8 cellular contexts compared by ENCODE assay signal in the genomic region with DNA sequence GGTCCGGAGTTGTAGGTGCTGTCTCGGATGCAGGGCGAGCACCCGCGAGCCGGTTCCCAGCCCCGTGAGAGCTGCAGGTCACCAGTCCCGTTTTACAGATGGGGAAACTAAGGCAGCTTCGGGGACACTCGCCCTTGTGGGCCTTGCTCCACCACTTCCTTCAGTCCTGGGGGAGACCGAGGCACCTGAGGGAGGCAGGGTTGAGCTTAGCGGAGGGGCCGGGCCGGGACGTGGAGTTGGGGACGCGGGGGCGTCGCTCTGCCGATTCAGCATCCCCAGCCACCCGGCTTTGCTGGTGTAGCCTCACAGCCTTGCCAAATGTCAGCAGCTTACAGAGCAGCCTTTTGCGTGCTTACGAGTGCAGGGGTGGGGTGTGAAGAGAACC. TPM values are rescaled to one million over a fixed set of nuclear protein-coding genes. Genes with fewer than 3 reads are reported as not detected.
DNase-seq lines count a peak whose midpoint lies in the region; ATAC-seq, FAIRE-seq and TF ChIP-seq lines count a peak whose summit lies in the region.

No MANE protein-coding gene starts in this region.

- TF ChIP-seq EP300 in GM12878 (IDR thresholded peaks at IDR 0.05; ENCODE audit: borderline replicate concordance in 1 of 2, control insufficient read depth in 1 of 2, low read depth in 2 of 2, low read length in 2 of 2) = no peak

- DNase-seq in EH (ENCODE audit: low read depth) (peak; percentile 36), GM12878 (ENCODE audit: low read depth, low spot score) (no peak), kidney (no peak), NCI-H526 treated with DMSO at 0.1 percent for 48 hours (lab: John Stamatoyannopoulos, UW) (no peak)
- peak; percentile 67 for DNase-seq in stimulated activated CD4-positive, alpha-beta T cell treated with anti-CD3 and anti-CD28 coated beads, Interleukin-4, amount 100 ng/mL, for 24 hours

- H3K79me2 ChIP-seq in GM12878 (ENCODE audit: control insufficient read depth, insufficient read depth, low read length) = peaks cover 9% of the 10 kb centered on the region

- H3K4me1 ChIP-seq in GM12878 (ENCODE audit: control insufficient read depth, insufficient read depth, low read length) (peaks cover 8% of the 10 kb centered on the region), kidney (ENCODE audit: control insufficient read depth in 1 of 2, insufficient read depth in 1 of 2, low read depth in 1 of 2, low read length in 2 of 2) (peaks cover 0 to 9% of the 10 kb centered on the region in 2 donors)

- TF ChIP-seq CTCF in GM12878 (IDR thresholded peaks at IDR 0.05 in 2 of 3, conservative IDR thresholded peaks at IDR 0.05 in 1 of 3; ENCODE audit: control insufficient read depth in 2 of 3, extremely low read depth in 1 of 3, insufficient read depth in 1 of 3, low read depth in 3 of 3, low read length in 3 of 3) = no peak
- TF ChIP-seq CTCF in kidney (IDR thresholded peaks at IDR 0.05; ENCODE audit: borderline replicate concordance, extremely low read depth, insufficient read depth) = no peak

- TSS peak; percentile 79 for BruUV-seq in GM12878 (replicated peaks; lab: Mats Ljungman, UMichigan)

- H2AFZ ChIP-seq in GM12878 (ENCODE audit: control insufficient read depth, low read depth, low read length) = peak overlapping the region; percentile 80

- SMC1A ChIA-PET in GM12878 (lab: Charles Lee; ENCODE audit: uncharacterized antibody, unreplicated experiment) = interaction anchor here (1.3 to 1.6 kb wide), 3 partner anchors 30 to 181 kb away, joined by 3 to 5 read pairs (median 4); a partner anchor contains a TSS

- H3K9me3 ChIP-seq in GM12878 (replicated peaks; ENCODE audit: control insufficient read depth, insufficient read depth, low read length) (no peaks in the 10 kb centered on the region), kidney (ENCODE audit: control insufficient read depth in 1 of 2, low read length in 2 of 2) (no peaks in the 10 kb centered on the region)

- TF ChIP-seq RAD21 in GM12878 (IDR thresholded peaks at IDR 0.05; ENCODE audit: insufficient read depth, low read depth, low read length) = no peak

- H3K36me3 ChIP-seq in GM12878 (ENCODE audit: control insufficient read depth in 2 of 2, insufficient read depth in 2 of 2, low read length in 1 of 2) (peaks cover 0 to 10% of the 10 kb centered on the region in 2 experiments; a peak in 2 of 4 replicates), kidney (ENCODE audit: control insufficient read depth in 1 of 2, insufficient read depth in 2 of 2, low read length in 2 of 2) (peaks cover 3 to 8% of the 10 kb centered on the region in 2 donors)

- H3K9ac ChIP-seq in GM12878 (ENCODE audit: control insufficient read depth, insufficient read depth, low read length) (peak overlapping the region; percentile 88), kidney (ENCODE audit: low read length in 2 of 2) (peak overlapping the region; percentile 49 to 51)

- POLR2A ChIA-PET in GM12878 (lab: Charles Lee) = interaction anchor here (1.5 to 2.4 kb wide), 2 partner anchors 9 to 115 kb away, joined by 5 to 6 read pairs; a partner anchor contains a TSS

- in situ Hi-C loops in GM12878 (cut with MboI) = no loop called here

- no peak for FAIRE-seq in GM12878 (lab: Jason Lieb, UNC)
- FAIRE-seq in kidney (lab: Jason Lieb, UNC) = no peak

- intact Hi-C loops in GM12878 (cut with micrococcal nuclease; ENCODE audit: unreplicated experiment) (loop anchor here (1.0 kb wide), 1 partner anchor 33 kb away; a partner anchor contains a TSS), kidney (cut with DNase I) (no loop called here)

- H3K4me3 ChIP-seq in GM12878 = peak overlapping the region; percentile 99
- H3K4me3 ChIP-seq in kidney (ENCODE audit: low read length in 2 of 2) = peak overlapping the region; percentile 68 to 88

- ATAC-seq in HG02571 (IDR thresholded peaks at IDR 0.05; ENCODE audit: unreplicated experiment) (peak; percentile 2), SK-N-SH treated with all-trans-retinoic acid at 6 μM for 48 hours (peak; percentile 37), GM12878 (peak; percentile 48), HG02970 (IDR thresholded peaks at IDR 0.05; ENCODE audit: low FRiP score, unreplicated experiment) (no peak)

- peak overlapping the region; percentile 72 for H3K4me2 ChIP-seq in GM12878 (ENCODE audit: control insufficient read depth, insufficient read depth)

- TF ChIP-seq POLR2A in GM12878 (IDR thresholded peaks at IDR 0.05; ENCODE audit: low read depth, low read length) = no peak

- H4K20me1 ChIP-seq in GM12878 (ENCODE audit: control insufficient read depth, insufficient read depth) = no peaks in the 10 kb centered on the region

- under 1% methylated on average over 23 of the region's 23 CpGs for WGBS in GM12878 (ENCODE audit: insufficient coverage, insufficient replicate concordance, low lambda C conversion rate, missing lambda C conversion rate)

- CTCF ChIA-PET in GM12878 (lab: Yijun Ruan, JAX) = interaction anchor here (0.8 to 1.2 kb wide), 3 partner anchors 27 to 86 kb away, joined by 3 read pairs; no protein-coding TSS in a partner anchor

- H3K27me3 ChIP-seq in GM12878 (replicated peaks in 1 of 2; ENCODE audit: control insufficient read depth in 2 of 2, insufficient read depth in 2 of 2, low read length in 1 of 2) = no peaks in the 10 kb centered on the region

- RAD21 ChIA-PET in GM12878 (lab: Charles Lee; ENCODE audit: unreplicated experiment) = interaction anchor here (1.1 kb wide), 1 partner anchor 30 kb away, joined by 3 read pairs; no protein-coding TSS in a partner anchor

- H3K27ac ChIP-seq in GM12878 (ENCODE audit: control insufficient read depth, insufficient read depth) = peak overlapping the region; percentile 66; the same call in 1 of the 2 replicates
- no peak overlapping the region for H3K27ac ChIP-seq in kidney (ENCODE audit: low read depth in 2 of 2, low read length in 2 of 2)

RNA-seq across cellular contexts. Expression of a gene that starts 0.5 kb away (rescaled TPM):
- 10.9 and 11.9 TPM in 2 replicates for total RNA-seq in GM12878 (2013; cell fraction: nucleolus; rRNA removed)
- total RNA-seq in GM12878 (2014; rRNA removed) = 184 and 194 TPM in 2 replicates
- 24.1 and 32.2 TPM in 2 replicates for total RNA-seq in GM12878 (2014; rRNA removed; fragmentation: Illumina TruSeq; extraction: Trizol)
- total RNA-seq in GM12878 (2021) = 96.5 and 102 TPM in 2 replicates
- 23.4 TPM for polyA plus RNA-seq in GM12878 (2011; ENCODE audit: low read depth)
- 13.2 and 36.5 TPM in 2 replicates for polyA plus RNA-seq in GM12878 (2011; rRNA removed)
- 104 and 158 TPM in 2 replicates for polyA plus RNA-seq in GM12878 (2011; cell fraction: cytosol; rRNA removed)
- 60.6 and 65.1 TPM in 2 replicates for polyA plus RNA-seq in GM12878 (2011; cell fraction: nucleus; rRNA removed)
- 89.0 and 104 TPM in 2 replicates for polyA plus RNA-seq in GM12878 (2012)
- 2.9 and 11.3 TPM in 2 replicates for polyA plus RNA-seq in GM12878 (2014; fragmentation: Illumina TruSeq; extraction: Trizol)
- polyA plus RNA-seq in GM12878 (2014; fragmentation: Nextera tagmentation; extraction: Ambion mirVana) = 10 to 100 TPM in 1 of 2 experiments, 1 to 10 TPM in 1; 3.8 to 13.5 TPM
- polyA plus RNA-seq in GM12878 (2014; rRNA removed) = 155 and 163 TPM in 2 replicates
- polyA plus RNA-seq in GM12878 (2016; fragmentation: Nextera tagmentation; extraction: Ambion mirVana) = 100 to 1,000 TPM in 1 of 2 experiments, 10 to 100 TPM in 1; 95.9 to 115 TPM
- 5.5 and 32.3 TPM in 2 replicates for polyA minus RNA-seq in GM12878 (2011; rRNA and poly(A)+ RNA removed)
- polyA minus RNA-seq in GM12878 (2011; cell fraction: cytosol; rRNA and poly(A)+ RNA removed) = 34.6 and 49.3 TPM in 2 replicates
- 11.5 and 15.9 TPM in 2 replicates for polyA minus RNA-seq in GM12878 (2011; cell fraction: nucleus; rRNA and poly(A)+ RNA removed)
- 55.6 TPM for total RNA-seq in kidney
- 192 TPM for polyA plus RNA-seq in kidney (ENCODE audit: insufficient read depth, low read depth, low replicate concordance)

RNA-seq across cellular contexts. Expression of a gene that starts 11.3 kb away (rescaled TPM):
- total RNA-seq in GM12878 (2013; cell fraction: nucleolus; rRNA removed) = not detected in 2 replicates
- total RNA-seq in GM12878 (2014; rRNA removed) = not detected in 2 replicates
- total RNA-seq in GM12878 (2014; rRNA removed; fragmentation: Illumina TruSeq; extraction: Trizol) = not detected in 2 replicates
- total RNA-seq in GM12878 (2021) = not detected in 2 replicates
- not detected for polyA plus RNA-seq in GM12878 (2011; ENCODE audit: low read depth)
- not detected in 2 replicates for polyA plus RNA-seq in GM12878 (2011; rRNA removed)
- polyA plus RNA-seq in GM12878 (2011; cell fraction: cytosol; rRNA removed) = not detected in 2 replicates
- not detected in 2 replicates for polyA plus RNA-seq in GM12878 (2011; cell fraction: nucleus; rRNA removed)
- not detected in 2 replicates for polyA plus RNA-seq in GM12878 (2012)
- not detected in 2 replicates for polyA plus RNA-seq in GM12878 (2014; fragmentation: Illumina TruSeq; extraction: Trizol)
- polyA plus RNA-seq in GM12878 (2014; fragmentation: Nextera tagmentation; extraction: Ambion mirVana) = not detected
- polyA plus RNA-seq in GM12878 (2014; rRNA removed) = not detected in 2 replicates
- not detected for polyA plus RNA-seq in GM12878 (2016; fragmentation: Nextera tagmentation; extraction: Ambion mirVana)
- polyA minus RNA-seq in GM12878 (2011; rRNA and poly(A)+ RNA removed) = not detected in 2 replicates
- not detected in 2 replicates for polyA minus RNA-seq in GM12878 (2011; cell fraction: cytosol; rRNA and poly(A)+ RNA removed)
- polyA minus RNA-seq in GM12878 (2011; cell fraction: nucleus; rRNA and poly(A)+ RNA removed) = not detected in 2 replicates
- total RNA-seq in kidney = 198 TPM
- polyA plus RNA-seq in kidney (ENCODE audit: insufficient read depth, low read depth, low replicate concordance) = 8.2 TPM

RNA-seq across cellular contexts. Expression of a gene that starts 30.8 kb away (rescaled TPM):
- total RNA-seq in GM12878 (2013; cell fraction: nucleolus; rRNA removed) = 64.3 and 68.7 TPM in 2 replicates
- 24.1 and 27.6 TPM in 2 replicates for total RNA-seq in GM12878 (2014; rRNA removed)
- 13.9 and 16.3 TPM in 2 replicates for total RNA-seq in GM12878 (2014; rRNA removed; fragmentation: Illumina TruSeq; extraction: Trizol)
- total RNA-seq in GM12878 (2021) = 90.3 and 91.6 TPM in 2 replicates
- polyA plus RNA-seq in GM12878 (2011; ENCODE audit: low read depth) = 33.9 TPM
- polyA plus RNA-seq in GM12878 (2011; rRNA removed) = 15.8 and 30.3 TPM in 2 replicates
- 33.4 and 34.8 TPM in 2 replicates for polyA plus RNA-seq in GM12878 (2011; cell fraction: cytosol; rRNA removed)
- polyA plus RNA-seq in GM12878 (2011; cell fraction: nucleus; rRNA removed) = 88.1 and 100 TPM in 2 replicates
- 59.8 and 65.6 TPM in 2 replicates for polyA plus RNA-seq in GM12878 (2012)
- polyA plus RNA-seq in GM12878 (2014; fragmentation: Illumina TruSeq; extraction: Trizol) = 43.0 and 58.7 TPM in 2 replicates
- polyA plus RNA-seq in GM12878 (2014; fragmentation: Nextera tagmentation; extraction: Ambion mirVana) = 1 to 10 TPM; 1.8 to 5.0 TPM
- 40.6 and 49.2 TPM in 2 replicates for polyA plus RNA-seq in GM12878 (2014; rRNA removed)
- polyA plus RNA-seq in GM12878 (2016; fragmentation: Nextera tagmentation; extraction: Ambion mirVana) = 10 to 100 TPM; 57.9 to 62.3 TPM
- 17.7 and 33.5 TPM in 2 replicates for polyA minus RNA-seq in GM12878 (2011; rRNA and poly(A)+ RNA removed)
- 18.4 and 22.6 TPM in 2 replicates for polyA minus RNA-seq in GM12878 (2011; cell fraction: cytosol; rRNA and poly(A)+ RNA removed)
- polyA minus RNA-seq in GM12878 (2011; cell fraction: nucleus; rRNA and poly(A)+ RNA removed) = 10.5 and 18.7 TPM in 2 replicates
- 89.9 TPM for total RNA-seq in kidney
- 48.1 TPM for polyA plus RNA-seq in kidney (ENCODE audit: insufficient read depth, low read depth, low replicate concordance)

RNA-seq across cellular contexts. Expression of a gene that starts 33.1 kb away (rescaled TPM):
- 116 TPM in 2 replicates for total RNA-seq in GM12878 (2013; cell fraction: nucleolus; rRNA removed)
- total RNA-seq in GM12878 (2014; rRNA removed) (127 and 141 TPM in 2 replicates), GM12878 (2014; rRNA removed; fragmentation: Illumina TruSeq; extraction: Trizol) (45.8 and 57.9 TPM in 2 replicates), GM12878 (2021) (99.5 and 106 TPM in 2 replicates), kidney (64.1 TPM)
- polyA plus RNA-seq in GM12878 (2011; ENCODE audit: low read depth) = 19.0 TPM
- polyA plus RNA-seq in GM12878 (2011; rRNA removed) (54.8 and 98.8 TPM in 2 replicates), GM12878 (2014; fragmentation: Illumina TruSeq; extraction: Trizol) (34.3 and 59.9 TPM in 2 replicates), GM12878 (2014; fragmentation: Nextera tagmentation; extraction: Ambion mirVana) (1 to 10 TPM; 2.1 to 7.0 TPM), GM12878 (2014; rRNA removed) (107 and 125 TPM in 2 replicates), GM12878 (2016; fragmentation: Nextera tagmentation; extraction: Ambion mirVana) (100 to 1,000 TPM; 114 to 131 TPM), kidney (ENCODE audit: insufficient read depth, low read depth, low replicate concordance) (117 TPM)
- polyA plus RNA-seq in GM12878 (2011; cell fraction: cytosol; rRNA removed) = 104 and 167 TPM in 2 replicates
- 214 and 242 TPM in 2 replicates for polyA plus RNA-seq in GM12878 (2011; cell fraction: nucleus; rRNA removed)
- polyA plus RNA-seq in GM12878 (2012) = 37.4 and 47.3 TPM in 2 replicates
- 67.9 and 113 TPM in 2 replicates for polyA minus RNA-seq in GM12878 (2011; rRNA and poly(A)+ RNA removed)
- polyA minus RNA-seq in GM12878 (2011; cell fraction: cytosol; rRNA and poly(A)+ RNA removed) = 32.5 and 41.4 TPM in 2 replicates
- 42.6 and 74.1 TPM in 2 replicates for polyA minus RNA-seq in GM12878 (2011; cell fraction: nucleus; rRNA and poly(A)+ RNA removed)

RNA-seq across cellular contexts. Expression of a gene that starts 42.6 kb away (rescaled TPM):
- total RNA-seq in GM12878 (2013; cell fraction: nucleolus; rRNA removed) = 22.4 and 23.7 TPM in 2 replicates
- total RNA-seq in GM12878 (2014; rRNA removed) = 0.06 TPM in 1 of 2 replicates, not detected in the other
- total RNA-seq in GM12878 (2014; rRNA removed; fragmentation: Illumina TruSeq; extraction: Trizol) = not detected in 2 replicates
- total RNA-seq in GM12878 (2021) = 0.21 and 0.67 TPM in 2 replicates
- not detected for polyA plus RNA-seq in GM12878 (2011; ENCODE audit: low read depth)
- 0.06 and 0.19 TPM in 2 replicates for polyA plus RNA-seq in GM12878 (2011; rRNA removed)
- polyA plus RNA-seq in GM12878 (2011; cell fraction: cytosol; rRNA removed) = 0.04 and 0.10 TPM in 2 replicates
- 0.80 and 1.3 TPM in 2 replicates for polyA plus RNA-seq in GM12878 (2011; cell fraction: nucleus; rRNA removed)
- polyA plus RNA-seq in GM12878 (2012) = 0.52 and 0.89 TPM in 2 replicates
- polyA plus RNA-seq in GM12878 (2014; fragmentation: Illumina TruSeq; extraction: Trizol) = 0.07 TPM in 1 of 2 replicates, not detected in the other
- polyA plus RNA-seq in GM12878 (2014; fragmentation: Nextera tagmentation; extraction: Ambion mirVana) = not detected
- polyA plus RNA-seq in GM12878 (2014; rRNA removed) = 0.18 and 0.29 TPM in 2 replicates
- under 1 TPM; 0.09 to 0.28 TPM for polyA plus RNA-seq in GM12878 (2016; fragmentation: Nextera tagmentation; extraction: Ambion mirVana)
- polyA minus RNA-seq in GM12878 (2011; rRNA and poly(A)+ RNA removed) = 0.62 and 1.2 TPM in 2 replicates
- polyA minus RNA-seq in GM12878 (2011; cell fraction: cytosol; rRNA and poly(A)+ RNA removed) = not detected in 2 replicates
- 0.48 and 1.6 TPM in 2 replicates for polyA minus RNA-seq in GM12878 (2011; cell fraction: nucleus; rRNA and poly(A)+ RNA removed)
- 22.6 TPM for total RNA-seq in kidney
- polyA plus RNA-seq in kidney (ENCODE audit: insufficient read depth, low read depth, low replicate concordance) = 7.3 TPM

Comparison
In these comparisons a context has a peak if more than half of its experiments do, and no peak if none do; other contexts are left out.
1. DNase-seq: peak in EH (single experiment) and stimulated activated CD4-positive, alpha-beta T cell treated with anti-CD3 and anti-CD28 coated beads, Interleukin-4, amount 100 ng/mL, for 24 hours (single experiment); none in GM12878 (single experiment), kidney (single experiment) and NCI-H526 treated with DMSO at 0.1 percent for 48 hours (single experiment).
2. RNA of a gene that starts 11.3 kb away (total RNA-seq): 198 TPM in kidney (single experiment); not detected in GM12878; every median in the first group is over 100 times any median in the second.